8 cellular contexts compared by ENCODE assay signal in genomic region chr17:40287494-40288369, GRCh38. TPM values are rescaled to one million over a fixed set of nuclear protein-coding genes. Genes with fewer than 3 reads are reported as not detected.
DNase-seq lines count a peak whose midpoint lies in the region; ATAC-seq and TF ChIP-seq lines count a peak whose summit lies in the region.

CDC6 (plus strand) TSS chr17:40287879; CDS start chr17:40289421, 1,542 bp downstream.

- peaks cover 18% of the 10 kb centered on the region for H3K4me1 Mint-ChIP-seq in activated B cell treated with CpG ODN at 0.5 μM for 24 hours

- intact Hi-C loops in activated B cell treated with CpG ODN at 0.5 μM for 24 hours (cut with micrococcal nuclease) = loop anchor here (1.0 to 10.0 kb wide), 6 partner anchors 31 to 363 kb away; partner anchors contain the start of genes LRRC3C, ORMDL3, TOP2A and WIPF2

- POLR2A ChIA-PET in activated B cell treated with CpG ODN at 0.5 μM for 24 hours (lab: Charles Lee) = interaction anchor here (1.1 kb wide), 1 partner anchor 69 kb away, joined by 3 read pairs; no protein-coding TSS in a partner anchor

- no peaks in the 10 kb centered on the region for H3K9me3 Mint-ChIP-seq in activated B cell treated with CpG ODN at 0.5 μM for 24 hours

- peak; percentile 91 for ATAC-seq in HG03196 (IDR thresholded peaks at IDR 0.05; ENCODE audit: unreplicated experiment)
- ATAC-seq in activated B cell treated with CpG ODN at 0.5 μM for 24 hours (ENCODE audit: low read depth) = peak; percentile 95

- no peaks in the 10 kb centered on the region for H3K27me3 Mint-ChIP-seq in activated B cell treated with CpG ODN at 0.5 μM for 24 hours

- CTCF ChIA-PET in activated B cell treated with CpG ODN at 0.5 μM for 24 hours (lab: Charles Lee) = interaction anchor here (0.7 to 4.0 kb wide), 2 partner anchors 59 to 85 kb away, joined by 3 to 26 read pairs; no protein-coding TSS in a partner anchor

- peaks cover 14% of the 10 kb centered on the region for H3K36me3 Mint-ChIP-seq in activated B cell treated with CpG ODN at 0.5 μM for 24 hours (ENCODE audit: low read depth)

- no peak for TF ChIP-seq CTCF in activated B cell treated with CpG ODN at 0.5 μM for 24 hours (IDR thresholded peaks at IDR 0.05)

- in situ Hi-C loops in GM18951 (cut with MboI; ENCODE audit: low sequenced_read_pairs, unreplicated experiment) = no loop called here

- DNase-seq in AG08395 (ENCODE audit: low spot score) (peak; percentile 98), NCI-H345 (lab: John Stamatoyannopoulos, UW) (peak; percentile 99), activated B cell treated with CpG ODN at 0.5 μM for 24 hours (peak; percentile 93), iris pigment epithelial cell (ENCODE audit: low read depth) (peak; percentile 99)
- peak; percentile 98 for DNase-seq in central memory CD4-positive, alpha-beta T cell
- peak; percentile 95 for DNase-seq in stimulated activated CD4-positive, alpha-beta T cell treated with anti-CD3 and anti-CD28 coated beads, Interleukin-12 subunit alpha, Interleukin-12 subunit beta, amount 100 ng/mL, for 4 hours

- TF ChIP-seq POLR2A in GM18951 (IDR thresholded peaks at IDR 0.05; ENCODE audit: extremely low read depth, insufficient read depth, insufficient read length) = peak; percentile 87

- H3K4me3 Mint-ChIP-seq in activated B cell treated with CpG ODN at 0.5 μM for 24 hours = peak within 1 kb of the TSS; percentile 97

- peak within 1 kb of the TSS; percentile 87 for H3K27ac Mint-ChIP-seq in activated B cell treated with CpG ODN at 0.5 μM for 24 hours

RNA-seq across cellular contexts. Expression of gene CDC6, which starts in this region (rescaled TPM):
- 9.2 and 9.7 TPM in 2 replicates for total RNA-seq in activated B cell treated with CpG ODN at 0.5 μM for 24 hours

Comparison
In these comparisons a context has a peak if more than half of its experiments do, and no peak if none do; other contexts are left out.
1. Peak in every context shown above with its lines: DNase-seq and ATAC-seq.